8 cellular contexts compared by ENCODE assay signal in genomic region chr9:118192807-118193206, GRCh38.
"Had no signal": no experiment of that assay in that cellular context is flagged by ENCODE, and none has a peak within 500 bp of the region (broad histone marks: within the 10 kb centered on the region; RNA-seq: fewer than 3 reads in every experiment).

No MANE protein-coding gene starts in this region.

- FAIRE-seq: G401.6, GM12878, GM12891, GM12892, GM18507, GM19239 had no signal

- H3K4me3 ChIP-seq: GM12878 had no signal

- ATAC-seq: GM12878 had no signal

- DNase-seq: GDM1, GF-D8 had no signal
